ENCODE assay signal across 1 cellular context in genomic region chr16:25257504-25257955, GRCh38.
TF ChIP-seq lines count a peak whose summit lies in the region.

TSS of gene ZKSCAN2 (minus strand) at chr16:25257845. CDS start at chr16:25257127, 718 bp downstream.

TF ChIP-seq in HEK293, 187 proteins besides CTCF, POLR2A, EP300 and RAD21 (continued from another document):
- TF ChIP-seq, protein P1, sequence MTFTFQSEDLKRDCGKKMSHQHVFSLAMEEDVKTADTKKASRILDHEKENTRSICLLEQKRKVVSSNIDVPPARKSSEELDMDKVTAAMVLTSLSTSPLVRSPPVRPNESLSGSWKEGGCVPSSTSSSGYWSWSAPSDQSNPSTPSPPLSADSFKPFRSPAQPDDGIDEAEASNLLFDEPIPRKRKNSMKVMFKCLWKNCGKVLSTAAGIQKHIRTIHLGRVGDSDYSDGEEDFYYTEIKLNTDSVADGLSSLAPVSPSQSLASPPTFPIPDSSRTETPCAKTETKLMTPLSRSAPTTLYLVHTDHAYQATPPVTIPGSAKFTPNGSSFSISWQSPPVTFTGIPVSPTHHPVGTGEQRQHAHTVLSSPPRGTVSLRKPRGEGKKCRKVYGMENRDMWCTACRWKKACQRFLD (tag by site-specific recombination; IDR thresholded peaks at IDR 0.05), result no peak
- TF ChIP-seq KLF1 (tag by site-specific recombination; IDR thresholded peaks at IDR 0.05), result no peak; the same call in none of the 2 replicates
- TF ChIP-seq ZNF121 (tag by site-specific recombination; IDR thresholded peaks at IDR 0.05), result no peak
- TF ChIP-seq, protein P2, sequence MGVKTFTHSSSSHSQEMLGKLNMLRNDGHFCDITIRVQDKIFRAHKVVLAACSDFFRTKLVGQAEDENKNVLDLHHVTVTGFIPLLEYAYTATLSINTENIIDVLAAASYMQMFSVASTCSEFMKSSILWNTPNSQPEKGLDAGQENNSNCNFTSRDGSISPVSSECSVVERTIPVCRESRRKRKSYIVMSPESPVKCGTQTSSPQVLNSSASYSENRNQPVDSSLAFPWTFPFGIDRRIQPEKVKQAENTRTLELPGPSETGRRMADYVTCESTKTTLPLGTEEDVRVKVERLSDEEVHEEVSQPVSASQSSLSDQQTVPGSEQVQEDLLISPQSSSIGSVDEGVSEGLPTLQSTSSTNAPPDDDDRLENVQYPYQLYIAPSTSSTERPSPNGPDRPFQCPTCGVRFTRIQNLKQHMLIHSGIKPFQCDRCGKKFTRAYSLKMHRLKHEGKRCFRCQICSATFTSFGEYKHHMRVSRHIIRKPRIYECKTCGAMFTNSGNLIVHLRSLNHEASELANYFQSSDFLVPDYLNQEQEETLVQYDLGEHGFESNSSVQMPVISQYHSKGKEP (tag by site-specific recombination; IDR thresholded peaks at IDR 0.05), result peak; percentile 33; the same call in 1 of the 2 replicates
TF ChIP-seq in HEK293: peak in this region for 17.
